In the genomic region with DNA sequence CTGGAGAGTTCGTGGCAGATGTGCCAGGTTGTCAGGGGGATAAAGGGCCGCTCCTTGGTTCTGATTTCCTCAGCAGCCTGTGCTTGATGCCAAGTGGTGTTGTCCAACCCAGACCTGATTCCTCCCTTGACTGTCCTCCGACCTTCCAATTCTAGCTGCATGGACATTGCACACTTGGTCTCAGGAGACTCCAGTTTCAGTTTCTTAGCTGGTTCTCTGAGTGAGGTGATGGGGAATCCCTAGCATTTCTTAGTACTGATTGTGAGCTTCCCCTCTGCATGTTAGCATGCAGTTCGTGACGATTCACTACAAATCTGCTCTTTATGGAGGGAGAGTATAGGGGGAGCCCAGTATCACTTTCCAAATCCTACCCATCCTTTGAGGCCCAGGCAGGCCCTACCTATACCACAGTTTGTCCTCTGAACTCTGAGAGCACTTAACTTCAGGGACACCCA, we compare ENCODE assay signal across 10 cellular contexts. TPM values are rescaled to one million over a fixed set of nuclear protein-coding genes. Genes with fewer than 3 reads are reported as not detected.
DNase-seq lines count a peak whose midpoint lies in the region; ATAC-seq and TF ChIP-seq lines count a peak whose summit lies in the region.
"Had no signal": no experiment of that assay in that cellular context is flagged by ENCODE, and none has a peak within 500 bp of the region (broad histone marks: within the 10 kb centered on the region; RNA-seq: fewer than 3 reads in every experiment).

No MANE protein-coding gene starts in this region.

- H3K27ac Mint-ChIP-seq in activated CD4-positive, alpha-beta T cell treated with anti-CD3 and anti-CD28 coated beads, Interleukin-2, amount 10 ng/mL, durations not matched to agents 24 days and 14 days: peak overlapping the region; percentile 66
- no peak overlapping the region for H3K27ac Mint-ChIP-seq in natural killer cell

- ATAC-seq in GM21737 (IDR thresholded peaks at IDR 0.05; ENCODE audit: unreplicated experiment): peak; percentile 39
- peak; percentile 43 for ATAC-seq in HG03571 (IDR thresholded peaks at IDR 0.05; ENCODE audit: unreplicated experiment)
- ATAC-seq in natural killer cell: peak; percentile 21 to 51 (median 31)
- ATAC-seq: A549 had no signal

- H3K4me1 Mint-ChIP-seq in activated CD4-positive, alpha-beta T cell treated with anti-CD3 and anti-CD28 coated beads, Interleukin-2, amount 10 ng/mL, durations not matched to agents 24 days and 14 days: peaks cover 58% of the 10 kb centered on the region
- H3K4me1 Mint-ChIP-seq in natural killer cell: peaks cover 10 to 11% of the 10 kb centered on the region in 2 donors

- H3K9me3 Mint-ChIP-seq in activated CD4-positive, alpha-beta T cell treated with anti-CD3 and anti-CD28 coated beads, Interleukin-2, amount 10 ng/mL, durations not matched to agents 24 days and 14 days: peaks cover 12% of the 10 kb centered on the region
- H3K9me3 Mint-ChIP-seq in natural killer cell: peaks cover 10 to 12% of the 10 kb centered on the region in 2 donors

- DNase-seq in activated CD4-positive, alpha-beta T cell treated with anti-CD3 and anti-CD28 coated beads, Interleukin-2, amount 10 ng/mL, durations not matched to agents 24 days and 14 days: peak; percentile 87
- DNase-seq in activated CD4-positive, alpha-beta T cell treated with anti-CD3 and anti-CD28 coated beads for 4 hours: no peak
- DNase-seq in natural killer cell: no peak
- DNase-seq in hypothalamus (lab: John Stamatoyannopoulos, UW): no peak
- no peak for DNase-seq in NCI-H1048 (lab: John Stamatoyannopoulos, UW)
- DNase-seq in NCI-H345 (lab: John Stamatoyannopoulos, UW): no peak

- no peaks in the 10 kb centered on the region for H3K27me3 Mint-ChIP-seq in activated CD4-positive, alpha-beta T cell treated with anti-CD3 and anti-CD28 coated beads, Interleukin-2, amount 10 ng/mL, durations not matched to agents 24 days and 14 days
- peaks cover 5 to 8% of the 10 kb centered on the region in 2 donors for H3K27me3 Mint-ChIP-seq in natural killer cell (ENCODE audit: low read depth in 2 of 2)

- intact Hi-C loops in activated CD4-positive, alpha-beta T cell treated with anti-CD3 and anti-CD28 coated beads, Interleukin-2, amount 10 ng/mL, durations not matched to agents 24 days and 14 days (cut with micrococcal nuclease): loop anchor here (1.0 to 2.0 kb wide), 3 partner anchors 11 to 22 kb away; no protein-coding TSS in a partner anchor
- intact Hi-C loops in natural killer cell (cut with micrococcal nuclease): no loop called here

- H3K36me3 Mint-ChIP-seq in activated CD4-positive, alpha-beta T cell treated with anti-CD3 and anti-CD28 coated beads, Interleukin-2, amount 10 ng/mL, durations not matched to agents 24 days and 14 days (ENCODE audit: low read depth): peaks cover 19% of the 10 kb centered on the region
- peaks cover 24% of the 10 kb centered on the region for H3K36me3 Mint-ChIP-seq in natural killer cell

- no peak for TF ChIP-seq CTCF in natural killer cell (IDR thresholded peaks at IDR 0.05)

- peak overlapping the region; percentile 40 for H3K4me3 Mint-ChIP-seq in activated CD4-positive, alpha-beta T cell treated with anti-CD3 and anti-CD28 coated beads, Interleukin-2, amount 10 ng/mL, durations not matched to agents 24 days and 14 days
- H3K4me3 Mint-ChIP-seq in natural killer cell: no peak overlapping the region

RNA-seq across cellular contexts. Expression of a gene that starts 12.4 kb away (rescaled TPM):
- 217 and 220 TPM in 2 replicates for total RNA-seq in activated CD4-positive, alpha-beta T cell treated with anti-CD3 and anti-CD28 coated beads, Interleukin-2, amount 10 ng/mL, durations not matched to agents 24 days and 14 days
- 1 to 10 TPM; 3.2 to 8.0 (median 6.6) TPM for total RNA-seq in natural killer cell
- total RNA-seq: G401 had no signal

Comparison
In these comparisons a context has a peak if more than half of its experiments do, and no peak if none do; other contexts are left out.
1. RNA of a gene that starts 12.4 kb away (total RNA-seq): 217 to 220 TPM in activated CD4-positive, alpha-beta T cell treated with anti-CD3 and anti-CD28 coated beads, Interleukin-2, amount 10 ng/mL, durations not matched to agents 24 days and 14 days; 3.2 to 8.0 TPM in natural killer cell; every median in the first group is over 10 times any median in the second.
2. Peak in every context shown above with its lines, with median percentiles within 50 percentile points of each other: ATAC-seq.